ENCODE assay signal across 13 cellular contexts in genomic region chr16:17474037-17474436, GRCh38. TPM values are rescaled to one million over a fixed set of nuclear protein-coding genes. Genes with fewer than 3 reads are reported as not detected.
A peak's percentile ranks its signal among the peaks of the same experiment; 100 is the strongest.
DNase-seq lines count a peak whose midpoint lies in the region; ATAC-seq, FAIRE-seq and TF ChIP-seq lines count a peak whose summit lies in the region.
"Had no signal": no experiment of that assay in that cellular context is flagged by ENCODE, and none has a peak within 500 bp of the region (broad histone marks: within the 10 kb centered on the region; RNA-seq: fewer than 3 reads in every experiment).

No MANE protein-coding gene starts in this region.

- no peaks in the 10 kb centered on the region for H3K27me3 Mint-ChIP-seq in activated T-helper 2 cell treated with anti-CD3 and anti-CD28 coated beads, Interferon-gamma antibody, Interleukin-2, Interleukin-4, amounts not matched to agents 10 μg/mL and 5 μg/mL and 100 μg/mL, durations not matched to agents 14 hours and 24 hours and 36 hours (ENCODE audit: low read depth)
- H3K27me3 Mint-ChIP-seq in natural killer cell treated with Interleukin-12 subunit alpha and Interleukin-12 subunit beta and Interleukin-15 and Interleukin-18, amount 100 ng/mL, for 72 hours, result peaks cover 0 to 7% of the 10 kb centered on the region in 2 donors
- peaks cover 32% of the 10 kb centered on the region for H3K27me3 Mint-ChIP-seq in type B pancreatic cell

- H3K27ac Mint-ChIP-seq in activated T-helper 2 cell treated with anti-CD3 and anti-CD28 coated beads, Interferon-gamma antibody, Interleukin-2, Interleukin-4, amounts not matched to agents 10 μg/mL and 5 μg/mL and 100 μg/mL, durations not matched to agents 14 hours and 24 hours and 36 hours, result peak overlapping the region; percentile 60
- H3K27ac Mint-ChIP-seq in natural killer cell treated with Interleukin-12 subunit alpha and Interleukin-12 subunit beta and Interleukin-15 and Interleukin-18, amount 100 ng/mL, for 72 hours, result peak overlapping the region; percentile 5 to 73
- H3K27ac Mint-ChIP-seq in type B pancreatic cell, result no peak overlapping the region

- H3K36me3 Mint-ChIP-seq in activated T-helper 2 cell treated with anti-CD3 and anti-CD28 coated beads, Interferon-gamma antibody, Interleukin-2, Interleukin-4, amounts not matched to agents 10 μg/mL and 5 μg/mL and 100 μg/mL, durations not matched to agents 14 hours and 24 hours and 36 hours (ENCODE audit: low read depth), result peaks cover 5% of the 10 kb centered on the region
- peaks cover 7% of the 10 kb centered on the region for H3K36me3 Mint-ChIP-seq in natural killer cell treated with Interleukin-12 subunit alpha and Interleukin-12 subunit beta and Interleukin-15 and Interleukin-18, amount 100 ng/mL, for 72 hours
- no peaks in the 10 kb centered on the region for H3K36me3 Mint-ChIP-seq in type B pancreatic cell

- H3K9me3 Mint-ChIP-seq in activated T-helper 2 cell treated with anti-CD3 and anti-CD28 coated beads, Interferon-gamma antibody, Interleukin-2, Interleukin-4, amounts not matched to agents 10 μg/mL and 5 μg/mL and 100 μg/mL, durations not matched to agents 14 hours and 24 hours and 36 hours, result no peaks in the 10 kb centered on the region
- H3K9me3 Mint-ChIP-seq in natural killer cell treated with Interleukin-12 subunit alpha and Interleukin-12 subunit beta and Interleukin-15 and Interleukin-18, amount 100 ng/mL, for 72 hours, result no peaks in the 10 kb centered on the region
- H3K9me3 Mint-ChIP-seq in type B pancreatic cell, result no peaks in the 10 kb centered on the region

- peaks cover 48% of the 10 kb centered on the region for H3K4me1 Mint-ChIP-seq in activated T-helper 2 cell treated with anti-CD3 and anti-CD28 coated beads, Interferon-gamma antibody, Interleukin-2, Interleukin-4, amounts not matched to agents 10 μg/mL and 5 μg/mL and 100 μg/mL, durations not matched to agents 14 hours and 24 hours and 36 hours (ENCODE audit: low read depth)
- peaks cover 35 to 41% of the 10 kb centered on the region in 2 donors for H3K4me1 Mint-ChIP-seq in natural killer cell treated with Interleukin-12 subunit alpha and Interleukin-12 subunit beta and Interleukin-15 and Interleukin-18, amount 100 ng/mL, for 72 hours (ENCODE audit: low read depth in 2 of 2)
- H3K4me1 Mint-ChIP-seq in type B pancreatic cell (ENCODE audit: unreplicated experiment), result peaks cover 31% of the 10 kb centered on the region

- no peak for ATAC-seq in natural killer cell treated with Interleukin-12 subunit alpha and Interleukin-12 subunit beta and Interleukin-15 and Interleukin-18, amount 100 ng/mL, for 72 hours
- ATAC-seq: right lobe of liver had no signal

- intact Hi-C loops in activated T-helper 2 cell treated with anti-CD3 and anti-CD28 coated beads, Interferon-gamma antibody, Interleukin-2, Interleukin-4, amounts not matched to agents 10 μg/mL and 5 μg/mL and 100 μg/mL, durations not matched to agents 14 hours and 24 hours and 36 hours (cut with micrococcal nuclease), result loop anchor here (1.0 to 5.0 kb wide), 5 partner anchors 11 to 262 kb away; no protein-coding TSS in a partner anchor
- intact Hi-C loops in ascending aorta (cut with DNase I), result no loop called here

- H3K27ac ChIP-seq in KOPT-K1 (ENCODE audit: low read depth, low read length, poor library complexity, severe bottlenecking) (peak overlapping the region; percentile 38), ascending aorta (no peak overlapping the region)
- H3K27ac ChIP-seq: right lobe of liver, RWPE1 had no signal

- no peak for TF ChIP-seq CTCF in D721Med (IDR thresholded peaks at IDR 0.05; ENCODE audit: insufficient read depth, missing control alignments)
- no peak for TF ChIP-seq CTCF in type B pancreatic cell (conservative IDR thresholded peaks at IDR 0.05)
- TF ChIP-seq CTCF in ascending aorta (IDR thresholded peaks at IDR 0.05), result peak in 1 of 3 experiments; percentile 2

- H3K36me3 ChIP-seq in KOPT-K1 (ENCODE audit: insufficient read depth, low read length) (no peaks in the 10 kb centered on the region), ascending aorta (no peaks in the 10 kb centered on the region)
- H3K36me3 ChIP-seq: right lobe of liver had no signal

- H3K9me3 ChIP-seq in KOPT-K1 (ENCODE audit: insufficient read depth, low read length, poor library complexity, severe bottlenecking) (no peaks in the 10 kb centered on the region), ascending aorta (no peaks in the 10 kb centered on the region)
- H3K9me3 ChIP-seq: right lobe of liver had no signal

- DNase-seq in D721Med (ENCODE audit: insufficient read length, low spot score), result peak; percentile 45
- DNase-seq in activated T-helper 2 cell treated with anti-CD3 and anti-CD28 coated beads, Interferon-gamma antibody, Interleukin-2, Interleukin-4, amounts not matched to agents 10 μg/mL and 5 μg/mL and 100 μg/mL, durations not matched to agents 14 hours and 24 hours and 36 hours (ENCODE audit: low spot score), result peak; percentile 25
- no peak for DNase-seq in natural killer cell treated with Interleukin-12 subunit alpha and Interleukin-12 subunit beta and Interleukin-15 and Interleukin-18, amount 100 ng/mL, for 72 hours (ENCODE audit: low spot score)
- no peak for DNase-seq in GM19239 (ENCODE audit: insufficient read length, low spot score)
- DNase-seq in type B pancreatic cell (ENCODE audit: extremely low spot score, unreplicated experiment), result no peak
- DNase-seq in mucosa of gallbladder (ENCODE audit: low spot score), result no peak
- DNase-seq in ascending aorta (ENCODE audit: low spot score in 2 of 2), result no peak
- DNase-seq: activated CD4-positive, alpha-beta T cell treated with anti-CD3 and anti-CD28 coated beads, Interleukin-2, amount 50 U/mL, for 1 hour; NCI-H146; right lobe of liver had no signal

- H3K4me1 ChIP-seq in ascending aorta, result peaks cover 0 to 4% of the 10 kb centered on the region in 2 donors
- H3K4me1 ChIP-seq: right lobe of liver had no signal

- H3K4me3 Mint-ChIP-seq in activated T-helper 2 cell treated with anti-CD3 and anti-CD28 coated beads, Interferon-gamma antibody, Interleukin-2, Interleukin-4, amounts not matched to agents 10 μg/mL and 5 μg/mL and 100 μg/mL, durations not matched to agents 14 hours and 24 hours and 36 hours (ENCODE audit: low read depth), result peak overlapping the region; percentile 52
- H3K4me3 Mint-ChIP-seq in natural killer cell treated with Interleukin-12 subunit alpha and Interleukin-12 subunit beta and Interleukin-15 and Interleukin-18, amount 100 ng/mL, for 72 hours, result peak overlapping the region; percentile 62
- H3K4me3 Mint-ChIP-seq in type B pancreatic cell, result no peak overlapping the region

- no peak overlapping the region for H3K4me3 ChIP-seq in ascending aorta
- H3K4me3 ChIP-seq: right lobe of liver had no signal

- no peak for FAIRE-seq in D721Med (lab: Jason Lieb, UNC)
- no peak for FAIRE-seq in GM19239 (lab: Jason Lieb, UNC)
- FAIRE-seq: H54 had no signal

- no peaks in the 10 kb centered on the region for H3K27me3 ChIP-seq in ascending aorta
- H3K27me3 ChIP-seq: right lobe of liver had no signal

RNA-seq across cellular contexts. Expression of gene XYLT1, which starts 3.3 kb away (rescaled TPM):
- total RNA-seq in activated T-helper 2 cell treated with anti-CD3 and anti-CD28 coated beads, Interferon-gamma antibody, Interleukin-2, Interleukin-4, amounts not matched to agents 10 μg/mL and 5 μg/mL and 100 μg/mL, durations not matched to agents 14 hours and 24 hours and 36 hours, result 15.7 and 18.9 TPM in 2 replicates
- total RNA-seq in natural killer cell treated with Interleukin-12 subunit alpha and Interleukin-12 subunit beta and Interleukin-15 and Interleukin-18, amount 100 ng/mL, for 72 hours, result 10 to 100 TPM; 26.4 to 41.9 TPM
- 14.3 and 14.9 TPM in 2 replicates for total RNA-seq in type B pancreatic cell (ENCODE audit: low replicate concordance)
- 8.6 TPM for total RNA-seq in mucosa of gallbladder
- total RNA-seq in ascending aorta, result 6.7 TPM

Comparison
In these comparisons a context has a peak if more than half of its experiments do, and no peak if none do; other contexts are left out.
1. DNase-seq: peak in D721Med (single experiment) and activated T-helper 2 cell treated with anti-CD3 and anti-CD28 coated beads, Interferon-gamma antibody, Interleukin-2, Interleukin-4, amounts not matched to agents 10 μg/mL and 5 μg/mL and 100 μg/mL, durations not matched to agents 14 hours and 24 hours and 36 hours (single experiment); none in natural killer cell treated with Interleukin-12 subunit alpha and Interleukin-12 subunit beta and Interleukin-15 and Interleukin-18, amount 100 ng/mL, for 72 hours (single experiment), GM19239 (single experiment), type B pancreatic cell (single experiment), mucosa of gallbladder (single experiment) and ascending aorta (0 of 2).